8 cellular contexts compared by ENCODE assay signal in the genomic region with DNA sequence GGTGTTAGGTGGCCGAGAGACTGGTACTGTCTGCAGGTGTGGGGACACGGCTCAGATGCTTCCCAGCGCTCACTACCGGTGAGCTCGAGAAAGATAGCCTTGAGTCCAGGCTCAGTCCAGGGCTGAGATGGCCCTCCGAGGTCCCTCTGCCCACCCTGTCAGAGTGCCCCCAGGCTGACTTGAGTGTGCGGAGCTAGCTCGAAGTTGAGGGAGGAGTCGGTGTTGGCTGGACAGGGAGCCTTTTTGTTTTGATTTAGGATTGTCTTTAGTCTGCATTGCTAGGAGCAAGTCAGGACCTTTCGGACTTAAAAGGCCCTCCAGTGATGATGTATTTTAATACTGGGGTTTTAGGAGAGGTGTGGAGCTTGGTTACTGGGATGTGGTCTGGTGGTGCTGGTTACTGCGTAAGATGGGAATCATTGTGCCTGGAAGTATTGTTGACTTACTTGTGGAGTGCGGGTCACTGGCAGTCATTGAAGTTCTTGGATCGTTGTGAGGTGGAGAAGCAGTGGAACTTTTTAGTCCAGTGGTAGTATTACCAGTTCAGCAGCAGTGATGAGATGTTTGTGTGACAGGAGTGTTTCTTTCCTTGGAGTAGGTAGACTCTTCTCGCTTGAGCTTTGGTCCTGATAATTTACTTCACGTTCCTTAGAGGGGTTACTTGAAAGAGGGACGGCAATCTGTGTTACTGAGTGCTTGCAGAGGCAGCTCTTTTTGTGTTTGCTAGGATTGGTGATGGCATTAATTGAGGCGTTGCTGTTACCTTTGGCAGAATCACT. TPM values are rescaled to one million over a fixed set of nuclear protein-coding genes. Genes with fewer than 3 reads are reported as not detected.
DNase-seq lines count a peak whose midpoint lies in the region; ATAC-seq and TF ChIP-seq lines count a peak whose summit lies in the region.

No MANE protein-coding gene starts in this region.

- intact Hi-C loops in body of pancreas (cut with DNase I) = no loop called here

- 9% methylated on average over 11 to 17 of the region's 17 CpGs for WGBS in body of pancreas, 2 donors

- no peaks in the 10 kb centered on the region for H3K36me3 ChIP-seq in body of pancreas (replicated peaks in 1 of 2; ENCODE audit: insufficient read depth in 1 of 2, low read depth in 2 of 2)
- no peaks in the 10 kb centered on the region for H3K36me3 ChIP-seq in kidney epithelial cell (ENCODE audit: control insufficient read depth, insufficient read depth, low read length)

- no peaks in the 10 kb centered on the region for H3K9me3 ChIP-seq in body of pancreas

- DNase-seq in NCI-H345 (lab: John Stamatoyannopoulos, UW) (peak; percentile 39), body of pancreas (peak in 2 of 4 donors; percentile 10 to 20), kidney epithelial cell (ENCODE audit: low read depth) (no peak), substantia nigra (lab: John Stamatoyannopoulos, UW) (peak in 17 of 49 donors; percentile 17 to 69 (median 43)), NCI-H2029 (lab: John Stamatoyannopoulos, UW) (no peak)
- no peak for DNase-seq in stimulated activated CD4-positive, alpha-beta T cell treated with anti-CD3 and anti-CD28 coated beads, Interleukin-4, amount 100 ng/mL, for 24 hours

- H3K4me3 ChIP-seq in GM12875 (ENCODE audit: low read depth, low read length) (peak overlapping the region; percentile 58), body of pancreas (peak overlapping the region; percentile 52 to 96), kidney epithelial cell (ENCODE audit: low read depth, low read length) (peak overlapping the region; percentile 100)

- TF ChIP-seq POLR2A in body of pancreas (IDR thresholded peaks at IDR 0.05) = no peak

- ATAC-seq in body of pancreas (peak; percentile 10), GM21825 (IDR thresholded peaks at IDR 0.05; ENCODE audit: unreplicated experiment) (no peak)

- peak overlapping the region; percentile 80 to 93 (median 88) for H3K27ac ChIP-seq in body of pancreas
- peak overlapping the region; percentile 76 for H3K27ac ChIP-seq in substantia nigra (ENCODE audit: low read depth, low read length, poor library complexity, severe bottlenecking)

- TF ChIP-seq CTCF in GM12875 (IDR thresholded peaks at IDR 0.05; ENCODE audit: borderline replicate concordance, insufficient read depth, low read depth, low read length) (no peak), body of pancreas (IDR thresholded peaks at IDR 0.05) (no peak), kidney epithelial cell (IDR thresholded peaks at IDR 0.05; ENCODE audit: insufficient read depth, low read length, poor library complexity, severe bottlenecking) (no peak)

- H3K4me1 ChIP-seq in body of pancreas = peaks cover 27% of the 10 kb centered on the region

- H3K27me3 ChIP-seq in body of pancreas = no peaks in the 10 kb centered on the region
- no peaks in the 10 kb centered on the region for H3K27me3 ChIP-seq in kidney epithelial cell (ENCODE audit: control insufficient read depth, insufficient read depth, low read length)

RNA-seq across cellular contexts. Expression of a gene that starts 0.6 kb away (rescaled TPM):
- total RNA-seq in body of pancreas (10 to 100 TPM; 10.9 to 21.8 TPM), kidney epithelial cell (5.8 and 6.0 TPM in 2 replicates)

RNA-seq across cellular contexts. Expression of a gene that starts 0.7 kb away (rescaled TPM):
- total RNA-seq in body of pancreas (10 to 100 TPM; 32.2 to 33.9 TPM), kidney epithelial cell (185 and 195 TPM in 2 replicates)
